15 cellular contexts compared by ENCODE assay signal in genomic region chr15:85789496-85789875, GRCh38.
"Had no signal": no experiment of that assay in that cellular context is flagged by ENCODE, and none has a peak within 500 bp of the region (broad histone marks: within the 10 kb centered on the region; RNA-seq: fewer than 3 reads in every experiment).

No MANE protein-coding gene starts in this region.

- H2AFZ ChIP-seq: parathyroid adenoma had no signal

- ATAC-seq: activated CD8-positive, alpha-beta memory T cell treated with anti-CD3 and anti-CD28 coated beads, Interleukin-2, amount 10 ng/mL, durations not matched to agents 7 days and 5 days; stimulated activated naive B cell treated with anti-CD40 and anti-IgM and Interleukin-4, amounts not matched to agents 10 μg/mL and 1 μg/mL and 100 μg/mL, for 72 hours had no signal

- DNase-seq: activated CD4-positive, alpha-beta T cell treated with anti-CD3 and anti-CD28 coated beads, Interleukin-2, amount 50 U/mL, for 48 hours; activated CD8-positive, alpha-beta memory T cell treated with anti-CD3 and anti-CD28 coated beads, Interleukin-2, amount 10 ng/mL, durations not matched to agents 7 days and 5 days; activated naive CD4-positive, alpha-beta T cell treated with anti-CD3 and anti-CD28 coated beads, Interleukin-2, amount 10 ng/mL, durations not matched to agents 7 days and 5 days; activated T-cell treated with anti-CD3 and anti-CD28 coated beads, Interleukin-2, amount 50 U/mL, for 1 hour; erythroblast; hippocampal formation; kidney glomerular epithelial cell; mesenchymal stem cell; retina; SK-N-SH; stimulated activated naive B cell treated with anti-CD40 and anti-IgM and Interleukin-4, amounts not matched to agents 10 μg/mL and 1 μg/mL and 100 μg/mL, for 72 hours; T-helper 1 cell had no signal

- H3K36me3 Mint-ChIP-seq: activated CD8-positive, alpha-beta memory T cell treated with anti-CD3 and anti-CD28 coated beads, Interleukin-2, amount 10 ng/mL, durations not matched to agents 7 days and 5 days had no signal

- H3K36me3 ChIP-seq: ascending aorta, tibial nerve had no signal

- H3K9me3 Mint-ChIP-seq: activated naive CD4-positive, alpha-beta T cell treated with anti-CD3 and anti-CD28 coated beads, Interleukin-2, amount 10 ng/mL, durations not matched to agents 7 days and 5 days; stimulated activated naive B cell treated with anti-CD40 and anti-IgM and Interleukin-4, amounts not matched to agents 10 μg/mL and 1 μg/mL and 100 μg/mL, for 72 hours had no signal

- H3K27ac ChIP-seq: ascending aorta, parathyroid adenoma, tibial nerve had no signal

- H3K4me3 ChIP-seq: ascending aorta, tibial nerve had no signal

- H3K27ac Mint-ChIP-seq: activated CD8-positive, alpha-beta memory T cell treated with anti-CD3 and anti-CD28 coated beads, Interleukin-2, amount 10 ng/mL, durations not matched to agents 7 days and 5 days; activated naive CD4-positive, alpha-beta T cell treated with anti-CD3 and anti-CD28 coated beads, Interleukin-2, amount 10 ng/mL, durations not matched to agents 7 days and 5 days; stimulated activated naive B cell treated with anti-CD40 and anti-IgM and Interleukin-4, amounts not matched to agents 10 μg/mL and 1 μg/mL and 100 μg/mL, for 72 hours had no signal

- H3K27me3 ChIP-seq: ascending aorta, tibial nerve had no signal

- H3K27me3 Mint-ChIP-seq: activated CD8-positive, alpha-beta memory T cell treated with anti-CD3 and anti-CD28 coated beads, Interleukin-2, amount 10 ng/mL, durations not matched to agents 7 days and 5 days; activated naive CD4-positive, alpha-beta T cell treated with anti-CD3 and anti-CD28 coated beads, Interleukin-2, amount 10 ng/mL, durations not matched to agents 7 days and 5 days had no signal

- H3K9me3 ChIP-seq: ascending aorta, SK-N-SH, tibial nerve had no signal

- H3K9ac ChIP-seq: parathyroid adenoma, SK-N-SH had no signal

- H3K4me2 ChIP-seq: SK-N-SH had no signal

- H3K4me3 Mint-ChIP-seq: activated CD8-positive, alpha-beta memory T cell treated with anti-CD3 and anti-CD28 coated beads, Interleukin-2, amount 10 ng/mL, durations not matched to agents 7 days and 5 days; activated naive CD4-positive, alpha-beta T cell treated with anti-CD3 and anti-CD28 coated beads, Interleukin-2, amount 10 ng/mL, durations not matched to agents 7 days and 5 days; stimulated activated naive B cell treated with anti-CD40 and anti-IgM and Interleukin-4, amounts not matched to agents 10 μg/mL and 1 μg/mL and 100 μg/mL, for 72 hours had no signal

- H3K9me2 ChIP-seq: SK-N-SH had no signal
